In genomic region chr3:49940667-49941249, GRCh38 we compare ENCODE assay signal across 8 cellular contexts. TPM values are rescaled to one million over a fixed set of nuclear protein-coding genes. Genes with fewer than 3 reads are reported as not detected.
DNase-seq lines count a peak whose midpoint lies in the region; ATAC-seq and TF ChIP-seq lines count a peak whose summit lies in the region.

No MANE protein-coding gene starts in this region.

- H3K27ac ChIP-seq in heart right ventricle (peak overlapping the region; percentile 82 to 98 (median 95)), adrenal gland (peak overlapping the region; percentile 78 to 98 (median 94)), uterus (peak overlapping the region; percentile 84 to 94)

- DNase-seq in heart right ventricle, result no peak
- DNase-seq in left cardiac atrium, result no peak
- DNase-seq in adrenal gland, result no peak
- no peak for DNase-seq in lower leg skin (ENCODE audit: low spot score in 2 of 2)
- no peak for DNase-seq in uterus
- no peak for DNase-seq in H4 (ENCODE audit: low spot score)
- DNase-seq in stimulated activated naive CD4-positive, alpha-beta T cell (lab: John Stamatoyannopoulos, UW), result no peak
- no peak for DNase-seq in Ammon's horn (ENCODE audit: low spot score)

- no peak for TF ChIP-seq POLR2A in adrenal gland (IDR thresholded peaks at IDR 0.05)
- no peak for TF ChIP-seq POLR2A in lower leg skin (IDR thresholded peaks at IDR 0.05)
- no peak for TF ChIP-seq POLR2A in uterus (IDR thresholded peaks at IDR 0.05)

- TF ChIP-seq CTCF in heart right ventricle (IDR thresholded peaks at IDR 0.05) (no peak), adrenal gland (IDR thresholded peaks at IDR 0.05) (no peak), lower leg skin (IDR thresholded peaks at IDR 0.05) (no peak), uterus (IDR thresholded peaks at IDR 0.05) (no peak)

- peak overlapping the region; percentile 32 to 95 (median 80) for H3K4me3 ChIP-seq in heart right ventricle
- H3K4me3 ChIP-seq in adrenal gland, result peak overlapping the region; percentile 43 to 88 (median 69)
- peak overlapping the region; percentile 66 for H3K4me3 ChIP-seq in lower leg skin (ENCODE audit: low read depth, poor library complexity, severe bottlenecking)
- H3K4me3 ChIP-seq in uterus, result peak overlapping the region; percentile 72 to 86

- intact Hi-C loops in heart right ventricle (cut with DNase I) (no loop called here), left cardiac atrium (cut with DNase I) (no loop called here), adrenal gland (cut with DNase I) (no loop called here), lower leg skin (cut with DNase I; ENCODE audit: low total_unique reads) (no loop called here), uterus (cut with DNase I; ENCODE audit: low total_unique reads) (no loop called here)

- 7 to 8% methylated on average over 23 of the region's 23 CpGs for WGBS in heart right ventricle, 2 donors
- WGBS in adrenal gland, 4 donors, result 4 to 9% (median 5%) methylated on average over 23 of the region's 23 CpGs
- WGBS in lower leg skin, 2 donors, result 6 to 7% methylated on average over 23 of the region's 23 CpGs

- H3K9me3 ChIP-seq in heart right ventricle, result no peaks in the 10 kb centered on the region
- H3K9me3 ChIP-seq in adrenal gland (replicated peaks in 1 of 3), result no peaks in the 10 kb centered on the region
- no peaks in the 10 kb centered on the region for H3K9me3 ChIP-seq in uterus

- H3K4me1 ChIP-seq in heart right ventricle (peaks cover 5 to 36% (median 25%) of the 10 kb centered on the region in 9 donors), adrenal gland (replicated peaks in 1 of 2) (peaks cover 8 to 31% of the 10 kb centered on the region in 2 donors), uterus (peaks cover 0 to 8% of the 10 kb centered on the region in 2 donors)

- peaks cover 0 to 12% (median 0%) of the 10 kb centered on the region in 9 donors for H3K36me3 ChIP-seq in heart right ventricle
- no peaks in the 10 kb centered on the region for H3K36me3 ChIP-seq in adrenal gland (replicated peaks in 1 of 2)
- H3K36me3 ChIP-seq in uterus, result no peaks in the 10 kb centered on the region

- H3K27me3 ChIP-seq in heart right ventricle (no peaks in the 10 kb centered on the region), adrenal gland (no peaks in the 10 kb centered on the region), uterus (no peaks in the 10 kb centered on the region)

- ATAC-seq in heart right ventricle (no peak), left cardiac atrium (no peak)

RNA-seq across cellular contexts. Expression of gene RBM6, which starts 0.8 kb away (rescaled TPM):
- 10 to 100 TPM; 29.8 to 57.6 (median 37.6) TPM for total RNA-seq in heart right ventricle
- 100 to 1,000 TPM in 1 of 2 donors, 10 to 100 TPM in 1; 26.0 to 208 TPM for polyA plus RNA-seq in heart right ventricle
- 10 to 100 TPM; 38.2 to 45.4 TPM for total RNA-seq in left cardiac atrium
- total RNA-seq in adrenal gland, result 100 to 1,000 TPM in 2 of 8 donors, 10 to 100 TPM in 6; 34.8 to 105 (median 67.6) TPM
- polyA plus RNA-seq in adrenal gland, result 100 to 1,000 TPM in 2 of 3 donors, 10 to 100 TPM in 1; 54.6 to 700 (median 224) TPM
- 100 to 1,000 TPM in 1 of 4 donors, 10 to 100 TPM in 3; 41.4 to 121 (median 54.7) TPM for total RNA-seq in lower leg skin
- total RNA-seq in uterus, result 100 to 1,000 TPM in 2 of 4 donors, 10 to 100 TPM in 2; 63.2 to 143 (median 116) TPM
- 17.1 and 31.5 TPM in 2 replicates for total RNA-seq in H4 (2014; rRNA removed; shearing (Covaris generic))

RNA-seq across cellular contexts. Expression of gene MON1A, which starts 11.1 kb away (rescaled TPM):
- total RNA-seq in heart right ventricle, result 1 to 10 TPM; 5.3 to 8.2 (median 6.7) TPM
- polyA plus RNA-seq in heart right ventricle, result 10 to 100 TPM in 1 of 2 donors, 1 to 10 TPM in 1; 6.5 to 10.6 TPM
- total RNA-seq in left cardiac atrium, result 1 to 10 TPM; 7.3 to 9.4 TPM
- total RNA-seq in adrenal gland, result 10 to 100 TPM; 11.5 to 21.1 (median 14.3) TPM
- 10 to 100 TPM; 10.6 to 14.2 (median 12.9) TPM for polyA plus RNA-seq in adrenal gland
- 10 to 100 TPM in 3 of 4 donors, 1 to 10 TPM in 1; 5.6 to 16.7 (median 11.4) TPM for total RNA-seq in lower leg skin
- total RNA-seq in uterus, result 1 to 10 TPM; 1.0 to 9.3 (median 5.2) TPM
- total RNA-seq in H4 (2014; rRNA removed; shearing (Covaris generic)), result 3.0 and 3.9 TPM in 2 replicates

RNA-seq across cellular contexts. Expression of gene MST1R, which starts 37.1 kb away (rescaled TPM):
- total RNA-seq in heart right ventricle, result 1 to 10 TPM in 8 of 10 donors, under 1 TPM in 2; 0.53 to 4.4 (median 1.6) TPM
- polyA plus RNA-seq in heart right ventricle, result 1 to 10 TPM; 1.7 to 7.1 TPM
- 1 to 10 TPM; 1.7 to 1.8 TPM for total RNA-seq in left cardiac atrium
- 1 to 10 TPM in 1 of 8 donors, under 1 TPM in 6, not detected in 1; 0.40 to 1.2 (median 0.65) TPM for total RNA-seq in adrenal gland
- 1 to 10 TPM in 2 of 3 donors, under 1 TPM in 1; 0.18 to 2.5 (median 2.0) TPM for polyA plus RNA-seq in adrenal gland
- 10 to 100 TPM; 29.7 to 62.5 (median 48.8) TPM for total RNA-seq in lower leg skin
- total RNA-seq in uterus, result 1 to 10 TPM in 2 of 4 donors, under 1 TPM in 2; under 0.01 to 4.9 (median 1.5) TPM
- 0.21 TPM in 1 of 2 replicates, not detected in the other for total RNA-seq in H4 (2014; rRNA removed; shearing (Covaris generic))

Comparison
In these comparisons a context has a peak if more than half of its experiments do, and no peak if none do; other contexts are left out.
1. RNA of gene MST1R, which starts 37.1 kb away (total RNA-seq): 29.7 to 62.5 TPM in lower leg skin; under 0.01 to 4.9 TPM in uterus, 0.53 to 4.4 TPM in heart right ventricle, 1.7 to 1.8 TPM in left cardiac atrium, 0.40 to 1.2 TPM in adrenal gland and 0.21 TPM in H4; every median in the first group is over 4 times any median in the second.
2. Peak in every context shown above with its lines, with median percentiles within 50 percentile points of each other: H3K27ac ChIP-seq and H3K4me3 ChIP-seq.